Comparison of ENCODE assay signal across 8 cellular contexts in genomic region chr1:28913786-28914227, GRCh38. TPM values are rescaled to one million over a fixed set of nuclear protein-coding genes. Genes with fewer than 3 reads are reported as not detected.
DNase-seq lines count a peak whose midpoint lies in the region; ATAC-seq and TF ChIP-seq lines count a peak whose summit lies in the region.

No MANE protein-coding gene starts in this region.

- peak overlapping the region; percentile 86 for H2AFZ ChIP-seq in neuronal stem cell (ENCODE audit: low read length)

- no peak for ATAC-seq in CD8-positive, alpha-beta T cell
- ATAC-seq in HG02981 (IDR thresholded peaks at IDR 0.05; ENCODE audit: unreplicated experiment) (no peak), esophagus mucosa (no peak), HG02610 (IDR thresholded peaks at IDR 0.05; ENCODE audit: unreplicated experiment) (no peak), HG03457 (IDR thresholded peaks at IDR 0.05; ENCODE audit: unreplicated experiment) (no peak)

- H3K27me3 ChIP-seq in CD8-positive, alpha-beta T cell (ENCODE audit: insufficient read depth, low read length): no peaks in the 10 kb centered on the region
- H3K27me3 ChIP-seq in MG63 (no peaks in the 10 kb centered on the region), neuronal stem cell (ENCODE audit: control insufficient read depth in 3 of 3, insufficient read depth in 3 of 3, low read depth in 1 of 3, low read length in 3 of 3) (no peaks in the 10 kb centered on the region)
- H3K27me3 ChIP-seq in effector memory CD4-positive, alpha-beta T cell (replicated peaks; ENCODE audit: control insufficient read depth, insufficient read depth, low read length, poor library complexity, severe bottlenecking): no peaks in the 10 kb centered on the region

- no peaks in the 10 kb centered on the region for H3K9me3 ChIP-seq in CD8-positive, alpha-beta T cell (ENCODE audit: low read length)
- H3K9me3 ChIP-seq in MG63 (no peaks in the 10 kb centered on the region), neuronal stem cell (replicated peaks in 1 of 2; ENCODE audit: control insufficient read depth in 2 of 2, insufficient read depth in 1 of 2, low read depth in 1 of 2, low read length in 2 of 2) (no peaks in the 10 kb centered on the region)
- H3K9me3 ChIP-seq in effector memory CD4-positive, alpha-beta T cell (ENCODE audit: control insufficient read depth, low read length): no peaks in the 10 kb centered on the region

- H3K4me2 ChIP-seq in neuronal stem cell (ENCODE audit: insufficient read depth, low read length, poor library complexity, severe bottlenecking): peak overlapping the region; percentile 60

- no peaks in the 10 kb centered on the region for H3K27me3 Mint-ChIP-seq in CD8-positive, alpha-beta T cell (ENCODE audit: low read depth)

- POLR2A ChIA-PET in CD8-positive, alpha-beta T cell (lab: Charles Lee): interaction anchor here (0.6 to 2.5 kb wide), 17 partner anchors 10 to 667 kb away, joined by 3 to 22 read pairs (median 4); partner anchors contain the start of genes RNU11 and SRSF4

- no peak overlapping the region for H2BK15ac ChIP-seq in neuronal stem cell (ENCODE audit: low read length)

- no peak overlapping the region for H4K91ac ChIP-seq in neuronal stem cell (ENCODE audit: low read depth, low read length, poor library complexity)

- no peak overlapping the region for H3K9ac ChIP-seq in neuronal stem cell (ENCODE audit: low read depth, low read length, poor library complexity)

- peak overlapping the region; percentile 80 for H3K4me3 ChIP-seq in CD8-positive, alpha-beta T cell (ENCODE audit: low read depth, low read length)
- H3K4me3 ChIP-seq in MG63: peak overlapping the region; percentile 39
- peak overlapping the region; percentile 88 for H3K4me3 ChIP-seq in effector memory CD4-positive, alpha-beta T cell (ENCODE audit: insufficient read depth, low read depth, low read length, poor library complexity, severe bottlenecking)
- H3K4me3 ChIP-seq in neuronal stem cell (ENCODE audit: low read length in 2 of 2): peak overlapping the region in 1 of 2 donors; percentile 45

- DNase-seq in CD8-positive, alpha-beta T cell: no peak
- DNase-seq in MG63: no peak
- no peak for DNase-seq in effector memory CD4-positive, alpha-beta T cell
- DNase-seq in neuronal stem cell (ENCODE audit: low spot score): no peak

- H3K4ac ChIP-seq in neuronal stem cell (ENCODE audit: low read length): no peak overlapping the region

- CTCF ChIA-PET in CD8-positive, alpha-beta T cell (lab: Charles Lee): interaction anchor here (0.6 to 2.4 kb wide), 5 partner anchors 11 to 555 kb away, joined by 3 to 10 read pairs (median 5); no protein-coding TSS in a partner anchor

- no peak overlapping the region for H2BK12ac ChIP-seq in neuronal stem cell (ENCODE audit: low read length)

- H3K4me1 Mint-ChIP-seq in CD8-positive, alpha-beta T cell (ENCODE audit: low read depth): peaks cover 43% of the 10 kb centered on the region

- H3K4me1 ChIP-seq in CD8-positive, alpha-beta T cell (ENCODE audit: insufficient read depth, low read length): peaks cover 34% of the 10 kb centered on the region
- peaks cover 29% of the 10 kb centered on the region for H3K4me1 ChIP-seq in effector memory CD4-positive, alpha-beta T cell (ENCODE audit: control insufficient read depth, insufficient read depth, low read length, poor library complexity, severe bottlenecking)
- H3K4me1 ChIP-seq in neuronal stem cell (ENCODE audit: control insufficient read depth in 2 of 2, insufficient read depth in 1 of 2, low read depth in 1 of 2, low read length in 2 of 2): peaks cover 9 to 12% of the 10 kb centered on the region in 2 donors

- H3K27ac Mint-ChIP-seq in CD8-positive, alpha-beta T cell: peak overlapping the region; percentile 91

- H3K23ac ChIP-seq in neuronal stem cell (ENCODE audit: low read depth, low read length, poor library complexity): no peak overlapping the region

- H3K18ac ChIP-seq in neuronal stem cell (ENCODE audit: low read length): peak overlapping the region; percentile 83

- H3K9me3 Mint-ChIP-seq in CD8-positive, alpha-beta T cell: no peaks in the 10 kb centered on the region

- no peak overlapping the region for H2BK5ac ChIP-seq in neuronal stem cell (ENCODE audit: low read length)

- intact Hi-C loops in CD8-positive, alpha-beta T cell (cut with DNase I, micrococcal nuclease): loop anchor here (1.0 to 2.0 kb wide), 5 partner anchors 13 to 177 kb away; no protein-coding TSS in a partner anchor

- no peak overlapping the region for H2BK120ac ChIP-seq in neuronal stem cell (ENCODE audit: low read depth, low read length)

- no peaks in the 10 kb centered on the region for H3K36me3 ChIP-seq in CD8-positive, alpha-beta T cell (ENCODE audit: insufficient read depth, low read length)
- H3K36me3 ChIP-seq in MG63 (no peaks in the 10 kb centered on the region), neuronal stem cell (replicated peaks in 1 of 2; ENCODE audit: control insufficient read depth in 2 of 2, insufficient read depth in 2 of 2, low read length in 2 of 2) (peaks cover 0 to 5% of the 10 kb centered on the region in 2 donors)
- H3K36me3 ChIP-seq in effector memory CD4-positive, alpha-beta T cell (ENCODE audit: control insufficient read depth, insufficient read depth, low read length): no peaks in the 10 kb centered on the region

- WGBS in neuronal stem cell (ENCODE audit: extremely low coverage in 2 of 2, insufficient read length in 2 of 2, insufficient replicate concordance in 1 of 2), 2 donors: no CpG with 5 or more reads among the region's 10 CpGs

- no peak for TF ChIP-seq CTCF in CD8-positive, alpha-beta T cell (IDR thresholded peaks at IDR 0.05)

- H3K4me3 Mint-ChIP-seq in CD8-positive, alpha-beta T cell: peak overlapping the region; percentile 99

- H3K27ac ChIP-seq in CD8-positive, alpha-beta T cell (ENCODE audit: low read depth, low read length): peak overlapping the region; percentile 62
- H3K27ac ChIP-seq in effector memory CD4-positive, alpha-beta T cell (ENCODE audit: insufficient read depth, low read length, poor library complexity, severe bottlenecking): peak overlapping the region; percentile 71
- H3K27ac ChIP-seq in neuronal stem cell (replicated peaks; ENCODE audit: low read length): no peak overlapping the region

- no peak overlapping the region for H3K14ac ChIP-seq in neuronal stem cell (ENCODE audit: low read length)

- no peak overlapping the region for H4K8ac ChIP-seq in neuronal stem cell (ENCODE audit: low read depth, low read length)

- H2AK5ac ChIP-seq in neuronal stem cell (ENCODE audit: low read depth, low read length): no peak overlapping the region

- no peaks in the 10 kb centered on the region for H3K79me1 ChIP-seq in neuronal stem cell (ENCODE audit: low read depth, low read length)

- H3K36me3 Mint-ChIP-seq in CD8-positive, alpha-beta T cell: peaks cover 23% of the 10 kb centered on the region

RNA-seq across cellular contexts. Expression of gene EPB41, which starts 0.6 kb away (rescaled TPM):
- total RNA-seq in CD8-positive, alpha-beta T cell: 100 to 1,000 TPM; 109 to 117 TPM
- total RNA-seq in MG63 (2014; rRNA removed; shearing (Covaris generic); ENCODE audit: low replicate concordance): 4.5 and 4.6 TPM in 2 replicates
- polyA plus RNA-seq in neuronal stem cell (2013, experiment 1 of 2): 105 TPM
- polyA plus RNA-seq in neuronal stem cell (2013, experiment 2 of 2): 105 TPM
- total RNA-seq in esophagus mucosa: 33.0 TPM
